Comparison of ENCODE assay signal across 11 cellular contexts in the genomic region with DNA sequence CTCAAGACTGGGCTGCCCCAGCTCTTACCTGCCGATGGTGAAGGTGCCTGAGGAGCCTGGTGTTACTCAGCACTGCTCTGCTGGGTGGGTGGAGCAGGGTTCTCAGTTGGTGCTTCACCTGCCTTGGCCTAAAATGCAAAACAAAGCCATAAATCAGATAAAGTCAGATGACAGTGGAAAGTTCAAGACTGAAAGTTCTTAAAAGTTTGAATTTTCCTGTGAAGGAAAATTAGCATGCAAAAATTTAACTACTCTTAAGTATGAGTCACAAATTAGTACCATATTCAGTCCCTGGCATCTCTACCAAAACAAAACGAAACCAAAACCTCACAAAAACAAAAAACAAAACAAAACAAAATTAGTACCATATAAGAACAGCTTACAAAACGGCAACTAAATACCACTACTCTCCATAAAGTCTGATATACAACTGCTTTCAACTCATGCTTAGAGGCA. TPM values are rescaled to one million over a fixed set of nuclear protein-coding genes. Genes with fewer than 3 reads are reported as not detected.
A peak's percentile ranks its signal among the peaks of the same experiment; 100 is the strongest.
DNase-seq lines count a peak whose midpoint lies in the region; ATAC-seq and TF ChIP-seq lines count a peak whose summit lies in the region.
"Had no signal": no experiment of that assay in that cellular context is flagged by ENCODE, and none has a peak within 500 bp of the region (broad histone marks: within the 10 kb centered on the region; RNA-seq: fewer than 3 reads in every experiment).

No MANE protein-coding gene starts in this region.

- no peaks in the 10 kb centered on the region for H3K9me3 Mint-ChIP-seq in activated CD8-positive, alpha-beta memory T cell treated with anti-CD3 and anti-CD28 coated beads, Interleukin-2, amount 10 ng/mL, durations not matched to agents 7 days and 5 days (ENCODE audit: low read depth)

- no peak overlapping the region for H2AFZ ChIP-seq in osteoblast (ENCODE audit: low read length)

- H3K4me1 ChIP-seq in osteoblast (ENCODE audit: insufficient read depth, low read length): no peaks in the 10 kb centered on the region
- H3K4me1 ChIP-seq: pancreas had no signal

- H3K27ac ChIP-seq in skin epidermis (peak overlapping the region in 12 of 21 experiments; percentile 7 to 66 (median 48)), osteoblast (ENCODE audit: low read depth, low read length) (no peak overlapping the region)
- H3K27ac ChIP-seq: gastroesophageal sphincter, pancreas had no signal

- H3K4me3 Mint-ChIP-seq in activated CD8-positive, alpha-beta memory T cell treated with anti-CD3 and anti-CD28 coated beads, Interleukin-2, amount 10 ng/mL, durations not matched to agents 7 days and 5 days: peak overlapping the region; percentile 58

- peaks cover 16% of the 10 kb centered on the region for H3K79me2 ChIP-seq in osteoblast (ENCODE audit: insufficient read depth, low read length)

- peak overlapping the region; percentile 79 for H3K27ac Mint-ChIP-seq in activated CD8-positive, alpha-beta memory T cell treated with anti-CD3 and anti-CD28 coated beads, Interleukin-2, amount 10 ng/mL, durations not matched to agents 7 days and 5 days

- peaks cover 60% of the 10 kb centered on the region for H3K36me3 Mint-ChIP-seq in activated CD8-positive, alpha-beta memory T cell treated with anti-CD3 and anti-CD28 coated beads, Interleukin-2, amount 10 ng/mL, durations not matched to agents 7 days and 5 days

- H4K20me1 ChIP-seq in osteoblast (ENCODE audit: insufficient read depth, low read length): no peaks in the 10 kb centered on the region

- no peaks in the 10 kb centered on the region for H3K27me3 Mint-ChIP-seq in activated CD8-positive, alpha-beta memory T cell treated with anti-CD3 and anti-CD28 coated beads, Interleukin-2, amount 10 ng/mL, durations not matched to agents 7 days and 5 days

- H3K27me3 ChIP-seq in osteoblast (ENCODE audit: insufficient read depth, low read length): no peaks in the 10 kb centered on the region
- H3K27me3 ChIP-seq: gastroesophageal sphincter, pancreas had no signal

- H3K4me2 ChIP-seq in osteoblast (ENCODE audit: insufficient read depth, low read length): no peak overlapping the region

- no peaks in the 10 kb centered on the region for H3K9me3 ChIP-seq in osteoblast (ENCODE audit: low read depth, low read length)
- H3K9me3 ChIP-seq: gastroesophageal sphincter, pancreas had no signal

- H3K4me3 ChIP-seq in skin epidermis (no peak overlapping the region), osteoblast (ENCODE audit: insufficient read depth, low read length) (no peak overlapping the region)
- H3K4me3 ChIP-seq: gastroesophageal sphincter, pancreas had no signal

- peaks cover 70% of the 10 kb centered on the region for H3K36me3 ChIP-seq in osteoblast (ENCODE audit: insufficient read depth, low read length)

- no peak for DNase-seq in activated CD8-positive, alpha-beta memory T cell treated with anti-CD3 and anti-CD28 coated beads, Interleukin-2, amount 10 ng/mL, durations not matched to agents 7 days and 5 days
- no peak for DNase-seq in cerebellar nuclear complex (lab: John Stamatoyannopoulos, UW)
- no peak for DNase-seq in NCI-H524 treated with DMSO at 0.1 percent for 48 hours (lab: John Stamatoyannopoulos, UW)
- no peak for DNase-seq in osteoblast (ENCODE audit: insufficient read length, low spot score, missing footprints)
- DNase-seq: Kasumi-1 had no signal

- peaks cover 21% of the 10 kb centered on the region for H3K4me1 Mint-ChIP-seq in activated CD8-positive, alpha-beta memory T cell treated with anti-CD3 and anti-CD28 coated beads, Interleukin-2, amount 10 ng/mL, durations not matched to agents 7 days and 5 days

- ATAC-seq in GM18502 (IDR thresholded peaks at IDR 0.05; ENCODE audit: poor library complexity, unreplicated experiment) (peak; percentile 54), HG02642 (IDR thresholded peaks at IDR 0.05; ENCODE audit: poor library complexity, unreplicated experiment) (peak; percentile 68), HG03457 (IDR thresholded peaks at IDR 0.05; ENCODE audit: unreplicated experiment) (no peak)
- ATAC-seq in activated CD8-positive, alpha-beta memory T cell treated with anti-CD3 and anti-CD28 coated beads, Interleukin-2, amount 10 ng/mL, durations not matched to agents 7 days and 5 days: peak; percentile 85
- ATAC-seq: gastroesophageal sphincter had no signal

- CTCF ChIA-PET in activated CD8-positive, alpha-beta memory T cell treated with anti-CD3 and anti-CD28 coated beads, Interleukin-2, amount 10 ng/mL, durations not matched to agents 7 days and 5 days (lab: Charles Lee): interaction anchor here (1.1 kb wide), 1 partner anchor 49 kb away, joined by 4 read pairs; no protein-coding TSS in a partner anchor

- TF ChIP-seq CTCF in osteoblast (IDR thresholded peaks at IDR 0.05; ENCODE audit: extremely low read depth, low read depth, low read length): no peak

RNA-seq across cellular contexts. Expression of a gene that starts 21.9 kb away (rescaled TPM):
- total RNA-seq in activated CD8-positive, alpha-beta memory T cell treated with anti-CD3 and anti-CD28 coated beads, Interleukin-2, amount 10 ng/mL, durations not matched to agents 7 days and 5 days: 100 to 1,000 TPM; 122 to 139 TPM
- total RNA-seq in osteoblast: 147 TPM in 2 replicates

RNA-seq across cellular contexts. Expression of a gene that starts 27.4 kb away (rescaled TPM):
- 10 to 100 TPM in 1 of 2 experiments, 1 to 10 TPM in 1; 8.4 to 16.1 TPM for total RNA-seq in activated CD8-positive, alpha-beta memory T cell treated with anti-CD3 and anti-CD28 coated beads, Interleukin-2, amount 10 ng/mL, durations not matched to agents 7 days and 5 days
- total RNA-seq in osteoblast: under 0.01 TPM in 2 replicates
